ENCODE assay signal across 13 cellular contexts in the genomic region with DNA sequence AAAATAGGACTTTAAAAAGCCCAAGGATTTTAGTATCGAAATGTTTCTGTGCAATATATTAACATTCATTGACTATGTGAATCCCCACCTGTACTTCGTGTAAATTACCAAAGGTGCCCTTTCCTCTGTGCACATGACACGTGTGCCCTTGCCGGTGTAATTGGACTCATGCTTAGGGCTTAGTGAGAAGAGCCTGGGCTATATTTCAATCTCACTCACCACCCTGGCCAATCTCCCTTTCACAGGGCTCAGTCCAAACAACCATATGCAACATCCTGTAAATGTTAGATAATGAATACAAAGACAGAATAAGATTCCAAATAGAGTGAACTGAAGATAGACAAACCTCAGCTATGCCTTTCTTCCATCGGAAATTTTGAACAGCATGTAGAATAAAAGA.
A peak's percentile ranks its signal among the peaks of the same experiment; 100 is the strongest.
DNase-seq lines count a peak whose midpoint lies in the region; ATAC-seq and TF ChIP-seq lines count a peak whose summit lies in the region.
"Had no signal": no experiment of that assay in that cellular context is flagged by ENCODE, and none has a peak within 500 bp of the region (broad histone marks: within the 10 kb centered on the region; RNA-seq: fewer than 3 reads in every experiment).

No MANE protein-coding gene starts in this region.

- no peaks in the 10 kb centered on the region for H3K9me3 ChIP-seq in cardiac muscle cell (ENCODE audit: low read depth)
- H3K9me3 ChIP-seq in right atrium auricular region: no peaks in the 10 kb centered on the region
- H3K9me3 ChIP-seq: BLaER1 treated with 17β-estradiol and CSF1 and Interleukin-3, amounts not matched to agents 10 nM and 100 nM; HAP-1 had no signal

- H3K36me3 Mint-ChIP-seq in nephron (ENCODE audit: low read depth): peaks cover 65% of the 10 kb centered on the region
- H3K36me3 Mint-ChIP-seq: CD4-positive, CD25-positive, alpha-beta regulatory T cell had no signal

- peak overlapping the region in 2 of 3 experiments; percentile 40 for H3K27ac Mint-ChIP-seq in nephron
- H3K27ac Mint-ChIP-seq: CD4-positive, CD25-positive, alpha-beta regulatory T cell had no signal

- H3K4me3 Mint-ChIP-seq in nephron: no peak overlapping the region
- H3K4me3 Mint-ChIP-seq: CD4-positive, CD25-positive, alpha-beta regulatory T cell had no signal

- no peaks in the 10 kb centered on the region for H3K36me3 ChIP-seq in cardiac muscle cell
- no peaks in the 10 kb centered on the region for H3K36me3 ChIP-seq in right atrium auricular region
- H3K36me3 ChIP-seq: BLaER1 treated with 17β-estradiol and CSF1 and Interleukin-3, amounts not matched to agents 10 nM and 100 nM; HAP-1 had no signal

- H3K4me1 ChIP-seq in cardiac muscle cell (ENCODE audit: low read depth) (no peaks in the 10 kb centered on the region), right atrium auricular region (no peaks in the 10 kb centered on the region)
- H3K4me1 ChIP-seq: BLaER1 treated with 17β-estradiol and CSF1 and Interleukin-3, amounts not matched to agents 10 nM and 100 nM had no signal

- H3K27me3 ChIP-seq in cardiac muscle cell (no peaks in the 10 kb centered on the region), right atrium auricular region (no peaks in the 10 kb centered on the region)
- H3K27me3 ChIP-seq: BLaER1 treated with 17β-estradiol and CSF1 and Interleukin-3, amounts not matched to agents 10 nM and 100 nM had no signal

- no peaks in the 10 kb centered on the region for H3K27me3 Mint-ChIP-seq in nephron (ENCODE audit: low read depth)
- H3K27me3 Mint-ChIP-seq: CD4-positive, CD25-positive, alpha-beta regulatory T cell had no signal

- no peak for ATAC-seq in HG03565 (IDR thresholded peaks at IDR 0.05; ENCODE audit: unreplicated experiment)

- peaks cover 6% of the 10 kb centered on the region for H3K9me3 Mint-ChIP-seq in nephron

- TF ChIP-seq CTCF in cardiac muscle cell (IDR thresholded peaks at IDR 0.05; ENCODE audit: low read depth, low read length) (no peak), right atrium auricular region (IDR thresholded peaks at IDR 0.05) (no peak), fibroblast of pulmonary artery (IDR thresholded peaks at IDR 0.05; ENCODE audit: low read length, missing control alignments) (no peak), nephron (IDR thresholded peaks at IDR 0.05; ENCODE audit: unreplicated experiment in 3 of 3) (no peak)

- no peak overlapping the region for H3K4me3 ChIP-seq in cardiac muscle cell
- no peak overlapping the region for H3K4me3 ChIP-seq in right atrium auricular region
- no peak overlapping the region for H3K4me3 ChIP-seq in fibroblast of pulmonary artery (replicated peaks; ENCODE audit: low read depth, low read length)
- H3K4me3 ChIP-seq: BLaER1 treated with 17β-estradiol and CSF1 and Interleukin-3, amounts not matched to agents 10 nM and 100 nM; HAP-1 had no signal

- peak in 1 of 2 donors; percentile 34 for DNase-seq in cardiac muscle cell (ENCODE audit: low read depth in 1 of 2, low spot score in 1 of 2)
- DNase-seq in right atrium auricular region (ENCODE audit: low spot score): no peak
- DNase-seq in fibroblast of pulmonary artery (ENCODE audit: low read depth): peak; percentile 14
- no peak for DNase-seq in NCI-H2029 treated with DMSO at 0.1 percent for 48 hours (lab: John Stamatoyannopoulos, UW)
- no peak for DNase-seq in activated CD4-positive, alpha-beta T cell treated with anti-CD3 and anti-CD28 coated beads for 1 hour
- DNase-seq: ACHN; CD4-positive, CD25-positive, alpha-beta regulatory T cell; DMS53; GF-D8 had no signal

- H3K27ac ChIP-seq in cardiac muscle cell (peak overlapping the region; percentile 53), right atrium auricular region (no peak overlapping the region)
- H3K27ac ChIP-seq: BLaER1 treated with 17β-estradiol and CSF1 and Interleukin-3, amounts not matched to agents 10 nM and 100 nM had no signal

- peaks cover 4% of the 10 kb centered on the region for H3K4me1 Mint-ChIP-seq in nephron
- H3K4me1 Mint-ChIP-seq: CD4-positive, CD25-positive, alpha-beta regulatory T cell had no signal
